In genomic region chrY:8852278-8852677, GRCh38 we compare ENCODE assay signal across 7 cellular contexts.
"Had no signal": no experiment of that assay in that cellular context is flagged by ENCODE, and none has a peak within 500 bp of the region (broad histone marks: within the 10 kb centered on the region; RNA-seq: fewer than 3 reads in every experiment).

No MANE protein-coding gene starts in this region.

- DNase-seq: IMR-90, KBM-7, KG1 had no signal

- H3K4me2 ChIP-seq: KMS-11 had no signal

- FAIRE-seq: HTR-8/SVneo, K562 had no signal

- H3K9ac ChIP-seq: KMS-11 had no signal

- H3K4me3 ChIP-seq: K562 had no signal

- H3K27ac ChIP-seq: HL-60, KMS-11 had no signal

- ATAC-seq: K562 had no signal
